Comparison of ENCODE assay signal across 1 cellular context in the genomic region with DNA sequence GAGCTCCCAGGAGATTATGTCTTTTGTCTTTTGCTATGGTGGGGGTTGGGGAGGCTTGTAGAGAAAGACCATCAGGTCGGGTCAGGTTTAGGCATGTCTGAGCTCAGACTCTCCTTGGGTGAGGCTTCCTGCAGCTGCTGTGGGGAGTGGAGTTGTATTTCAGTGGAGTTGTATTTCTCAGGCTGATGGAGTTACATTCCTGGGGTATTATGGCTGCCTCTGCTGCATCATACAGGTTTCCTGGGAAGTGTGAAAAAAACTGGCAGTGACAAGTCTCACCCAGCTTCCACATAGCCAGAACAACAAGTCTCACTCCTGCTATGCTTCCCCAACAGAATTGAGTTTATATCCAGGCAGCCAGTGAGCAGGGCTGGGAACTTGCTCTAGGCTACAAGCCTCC.
TF ChIP-seq lines count a peak whose summit lies in the region.

No MANE protein-coding gene starts in this region.

TF ChIP-seq in SK-N-SH treated with all-trans-retinoic acid at 6 μM for 48 hours, 23 proteins besides CTCF, POLR2A, EP300 and RAD21 (continued from another document):
- no peak for TF ChIP-seq CSRNP3 (CRISPR knock-in tag; IDR thresholded peaks at IDR 0.05)
- TF ChIP-seq ZNF8 (CRISPR knock-in tag; IDR thresholded peaks at IDR 0.05), result no peak
- TF ChIP-seq ZFP30 (CRISPR knock-in tag; IDR thresholded peaks at IDR 0.05), result no peak
